ENCODE assay signal across 27 cellular contexts in genomic region chr6:144277605-144278227, GRCh38.
"Had no signal": no experiment of that assay in that cellular context is flagged by ENCODE, and none has a peak within 500 bp of the region (broad histone marks: within the 10 kb centered on the region; RNA-seq: fewer than 3 reads in every experiment).

No MANE protein-coding gene starts in this region.

- H3K27ac ChIP-seq: brain microvascular endothelial cell, coronary artery, dorsolateral prefrontal cortex, esophagus muscularis mucosa, gastroesophageal sphincter, WERI-Rb-1 had no signal

- H3K9me3 ChIP-seq: esophagus muscularis mucosa, gastroesophageal sphincter had no signal

- H3K4me1 ChIP-seq: esophagus muscularis mucosa, gastroesophageal sphincter had no signal

- H3K36me3 ChIP-seq: brain microvascular endothelial cell, esophagus muscularis mucosa, gastroesophageal sphincter, WERI-Rb-1 had no signal

- ATAC-seq: activated CD4-positive, CD25-positive, alpha-beta regulatory T cell treated with anti-CD3 and anti-CD28 coated beads, Interleukin-2, amount 50 U/mL, for 24 hours; activated CD8-positive, alpha-beta T cell treated with anti-CD3 and anti-CD28 coated beads for 36 hours; activated T-cell treated with anti-CD3 and anti-CD28 coated beads, Interleukin-2, amount 50 U/mL, for 4 hours; activated T-helper 17 cell treated with anti-CD3 and anti-CD28 coated beads, Interleukin-2, amount 50 U/mL, for 72 hours; gastroesophageal sphincter; T-helper 17 cell had no signal

- DNase-seq: activated B cell treated with CpG ODN at 0.5 μM for 24 hours; activated CD4-positive, alpha-beta T cell treated with anti-CD3 and anti-CD28 coated beads for 48 hours; activated CD4-positive, alpha-beta T cell treated with anti-CD3 and anti-CD28 coated beads, Interleukin-2, amount 50 U/mL, for 1 hour; activated CD4-positive, alpha-beta T cell treated with anti-CD3 and anti-CD28 coated beads, Interleukin-2, amount 50 U/mL, for 48 hours; activated CD8-positive, alpha-beta memory T cell treated with anti-CD3 and anti-CD28 coated beads for 24 hours; activated CD8-positive, alpha-beta T cell treated with anti-CD3 and anti-CD28 coated beads for 36 hours; activated effector memory CD4-positive, alpha-beta T cell treated with Interleukin-2 at 50 U/mL for 16 hours; activated gamma-delta T cell treated with Interleukin-2 at 50 U/mL for 16 hours; activated naive CD4-positive, alpha-beta T cell treated with anti-CD3 and anti-CD28 coated beads, Interleukin-2, amount 50 U/mL, for 16 hours; activated naive CD4-positive, alpha-beta T cell treated with Interleukin-2 at 50 U/mL for 16 hours; activated T-cell treated with anti-CD3 and anti-CD28 coated beads, Interleukin-2, amount 50 U/mL, for 4 hours; amniotic stem cell; anterior cingulate cortex; brain microvascular endothelial cell; dorsolateral prefrontal cortex; effector memory CD4-positive, alpha-beta T cell; foreskin melanocyte; T-helper 1 cell; T-helper 17 cell; WERI-Rb-1 had no signal

- FAIRE-seq: astrocyte, bronchial epithelial cell had no signal

- H3K4me3 ChIP-seq: coronary artery, dorsolateral prefrontal cortex, esophagus muscularis mucosa, gastroesophageal sphincter had no signal

- H3K27me3 ChIP-seq: brain microvascular endothelial cell, dorsolateral prefrontal cortex, esophagus muscularis mucosa, gastroesophageal sphincter had no signal
